In genomic region chr7:114703677-114704076, GRCh38 we compare ENCODE assay signal across 26 cellular contexts.
A peak's percentile ranks its signal among the peaks of the same experiment; 100 is the strongest.
DNase-seq lines count a peak whose midpoint lies in the region; ATAC-seq, FAIRE-seq and TF ChIP-seq lines count a peak whose summit lies in the region.
"Had no signal": no experiment of that assay in that cellular context is flagged by ENCODE, and none has a peak within 500 bp of the region (broad histone marks: within the 10 kb centered on the region; RNA-seq: fewer than 3 reads in every experiment).

No MANE protein-coding gene starts in this region.

- dilution Hi-C loops in endothelial cell of umbilical vein (cut with MboI; ENCODE audit: extremely low pct_ligation_motif_present, low sequenced_read_pairs), result no loop called here

- H3K36me3 Mint-ChIP-seq in activated CD4-positive, alpha-beta T cell treated with anti-CD3 and anti-CD28 coated beads for 36 hours (ENCODE audit: low read depth), result no peaks in the 10 kb centered on the region
- no peaks in the 10 kb centered on the region for H3K36me3 Mint-ChIP-seq in activated naive CD4-positive, alpha-beta T cell treated with anti-CD3 and anti-CD28 coated beads for 36 hours (ENCODE audit: low read depth)

- H3K27ac ChIP-seq in endothelial cell of umbilical vein (ENCODE audit: insufficient read depth, low read depth, low read length), result no peak overlapping the region
- H3K27ac ChIP-seq: gastrocnemius medialis, left lung, SJCRH30, transverse colon, WERI-Rb-1 had no signal

- POLR2A ChIA-PET in activated CD4-positive, alpha-beta T cell treated with anti-CD3 and anti-CD28 coated beads for 36 hours (lab: Charles Lee), result no interaction called here
- POLR2A ChIA-PET in endothelial cell of umbilical vein (lab: Charles Lee), result no interaction called here

- no TSS peak for BruUV-seq in endothelial cell of umbilical vein (replicated peaks; lab: Mats Ljungman, UMichigan)

- H3K9me3 Mint-ChIP-seq in activated CD4-positive, alpha-beta T cell treated with anti-CD3 and anti-CD28 coated beads for 36 hours (ENCODE audit: low read depth), result no peaks in the 10 kb centered on the region
- no peaks in the 10 kb centered on the region for H3K9me3 Mint-ChIP-seq in activated naive CD4-positive, alpha-beta T cell treated with anti-CD3 and anti-CD28 coated beads for 36 hours
- H3K9me3 Mint-ChIP-seq: GM23338; T-helper 1 cell treated with Interleukin-12 subunit alpha and Interleukin-12 subunit beta and Interleukin-4 antibody, amounts not matched to agents 30 μg/mL and 1 μg/mL, for 36 hours had no signal

- no peaks in the 10 kb centered on the region for H3K36me3 ChIP-seq in endothelial cell of umbilical vein (ENCODE audit: control insufficient read depth in 2 of 2, extremely low read depth in 1 of 2, insufficient read depth in 2 of 2, low read length in 2 of 2)
- H3K36me3 ChIP-seq: gastrocnemius medialis, left lung, SJCRH30, transverse colon, WERI-Rb-1 had no signal

- H3K4me3 Mint-ChIP-seq in activated CD4-positive, alpha-beta T cell treated with anti-CD3 and anti-CD28 coated beads for 36 hours, result no peak overlapping the region
- no peak overlapping the region for H3K4me3 Mint-ChIP-seq in activated naive CD4-positive, alpha-beta T cell treated with anti-CD3 and anti-CD28 coated beads for 36 hours
- H3K4me3 Mint-ChIP-seq: activated T-helper 1 cell treated with anti-CD3 and anti-CD28 coated beads, Interleukin-12 subunit alpha, Interleukin-12 subunit beta, Interleukin-2, Interleukin-4 antibody, amounts not matched to agents 30 ng/mL and 10 ng/mL and 1 ng/mL, durations not matched to agents 14 hours and 24 hours and 36 hours; GM23338; T-helper 1 cell treated with Interleukin-12 subunit alpha and Interleukin-12 subunit beta and Interleukin-4 antibody, amounts not matched to agents 30 μg/mL and 1 μg/mL, for 36 hours had no signal

- no peaks in the 10 kb centered on the region for H3K4me1 Mint-ChIP-seq in activated CD4-positive, alpha-beta T cell treated with anti-CD3 and anti-CD28 coated beads for 36 hours
- H3K4me1 Mint-ChIP-seq in activated naive CD4-positive, alpha-beta T cell treated with anti-CD3 and anti-CD28 coated beads for 36 hours (ENCODE audit: low read depth), result peaks cover 4% of the 10 kb centered on the region

- DNase-seq in activated CD4-positive, alpha-beta T cell treated with anti-CD3 and anti-CD28 coated beads for 36 hours, result peak; percentile 22
- no peak for DNase-seq in activated CD4-positive, alpha-beta T cell treated with anti-CD3 and anti-CD28 coated beads for 1 hour
- DNase-seq in RPMI7951 (ENCODE audit: low read depth), result peak; percentile 16
- DNase-seq in endothelial cell of umbilical vein (ENCODE audit: low read depth, low spot score), result peak; percentile 3
- peak; percentile 13 for DNase-seq in non-pigmented ciliary epithelial cell (ENCODE audit: low read depth)
- no peak for DNase-seq in activated naive CD4-positive, alpha-beta T cell treated with anti-CD3 and anti-CD28 coated beads for 36 hours
- DNase-seq: 8988T; C1 segment of cervical spinal cord; effector memory CD4-positive, alpha-beta T cell; gastrocnemius medialis; left lung; mucosa of descending colon; MV-4-11; NCI-H2107; NCI-H526; nucleus accumbens; SJCRH30; stimulated activated naive CD4-positive, alpha-beta T cell; transverse colon; WERI-Rb-1 had no signal

- TF ChIP-seq CTCF in endothelial cell of umbilical vein (IDR thresholded peaks at IDR 0.05; ENCODE audit: extremely low read depth in 1 of 2, insufficient read depth in 1 of 2, low read depth in 1 of 2, low read length in 2 of 2), result no peak

- intact Hi-C loops in activated CD4-positive, alpha-beta T cell treated with anti-CD3 and anti-CD28 coated beads for 36 hours (cut with DNase I, micrococcal nuclease), result no loop called here
- intact Hi-C loops in endothelial cell of umbilical vein (cut with micrococcal nuclease), result no loop called here
- intact Hi-C loops in activated naive CD4-positive, alpha-beta T cell treated with anti-CD3 and anti-CD28 coated beads for 36 hours (cut with micrococcal nuclease), result no loop called here

- CTCF ChIA-PET in activated CD4-positive, alpha-beta T cell treated with anti-CD3 and anti-CD28 coated beads for 36 hours (lab: Charles Lee), result no interaction called here
- CTCF ChIA-PET in endothelial cell of umbilical vein (lab: Charles Lee), result interaction anchor here (0.9 kb wide), 1 partner anchor 14 kb away, joined by 3 read pairs; no protein-coding TSS in a partner anchor
- CTCF ChIA-PET in activated naive CD4-positive, alpha-beta T cell treated with anti-CD3 and anti-CD28 coated beads for 36 hours (lab: Charles Lee), result no interaction called here

- peaks cover 6% of the 10 kb centered on the region for H3K27me3 Mint-ChIP-seq in activated CD4-positive, alpha-beta T cell treated with anti-CD3 and anti-CD28 coated beads for 36 hours
- H3K27me3 Mint-ChIP-seq in activated naive CD4-positive, alpha-beta T cell treated with anti-CD3 and anti-CD28 coated beads for 36 hours (ENCODE audit: low read depth), result peaks cover under 1% of the 10 kb centered on the region

- no peak overlapping the region for H2AFZ ChIP-seq in endothelial cell of umbilical vein (ENCODE audit: low read depth, low read length)
- H2AFZ ChIP-seq: GM23338 had no signal

- no peaks in the 10 kb centered on the region for H3K79me2 ChIP-seq in endothelial cell of umbilical vein (ENCODE audit: control insufficient read depth, insufficient read depth, low read length)

- no peak overlapping the region for H3K9ac ChIP-seq in endothelial cell of umbilical vein (replicated peaks; ENCODE audit: extremely low read depth, insufficient read depth, low read length)

- no peaks in the 10 kb centered on the region for H3K9me1 ChIP-seq in endothelial cell of umbilical vein (replicated peaks; ENCODE audit: control insufficient read depth, extremely low read depth, insufficient read depth, low read length)

- H4K20me1 ChIP-seq in endothelial cell of umbilical vein (replicated peaks; ENCODE audit: control insufficient read depth, extremely low read depth, insufficient read depth, low read length), result peaks cover 2% of the 10 kb centered on the region

- no peak overlapping the region for H3K4me2 ChIP-seq in endothelial cell of umbilical vein (ENCODE audit: insufficient read depth, low read length)
- H3K4me2 ChIP-seq: GM23338 had no signal

- no peaks in the 10 kb centered on the region for H3K9me3 ChIP-seq in endothelial cell of umbilical vein (replicated peaks; ENCODE audit: control insufficient read depth, insufficient read depth, low read length)
- H3K9me3 ChIP-seq: gastrocnemius medialis, mucosa of descending colon, transverse colon had no signal

- no peak for FAIRE-seq in endothelial cell of umbilical vein (lab: Jason Lieb, UNC)
- FAIRE-seq: D721Med had no signal

- H3K27me3 ChIP-seq in endothelial cell of umbilical vein (ENCODE audit: control insufficient read depth in 2 of 2, insufficient read depth in 2 of 2, low read length in 2 of 2), result no peaks in the 10 kb centered on the region
- H3K27me3 ChIP-seq: gastrocnemius medialis, left lung, SJCRH30, transverse colon had no signal

- no peak overlapping the region for H3K27ac Mint-ChIP-seq in activated CD4-positive, alpha-beta T cell treated with anti-CD3 and anti-CD28 coated beads for 36 hours
- H3K27ac Mint-ChIP-seq in activated naive CD4-positive, alpha-beta T cell treated with anti-CD3 and anti-CD28 coated beads for 36 hours, result no peak overlapping the region
- H3K27ac Mint-ChIP-seq: activated T-helper 1 cell treated with anti-CD3 and anti-CD28 coated beads, Interleukin-12 subunit alpha, Interleukin-12 subunit beta, Interleukin-2, Interleukin-4 antibody, amounts not matched to agents 30 ng/mL and 10 ng/mL and 1 ng/mL, durations not matched to agents 14 hours and 24 hours and 36 hours; GM23338; T-helper 1 cell treated with Interleukin-12 subunit alpha and Interleukin-12 subunit beta and Interleukin-4 antibody, amounts not matched to agents 30 μg/mL and 1 μg/mL, for 36 hours had no signal

- TF ChIP-seq POLR2A in endothelial cell of umbilical vein (IDR thresholded peaks at IDR 0.05; ENCODE audit: low read depth, low read length), result no peak

- ATAC-seq in activated CD4-positive, alpha-beta T cell treated with anti-CD3 and anti-CD28 coated beads for 36 hours, result no peak
- ATAC-seq in HG03378 (IDR thresholded peaks at IDR 0.05; ENCODE audit: unreplicated experiment) (no peak), GM19397 (IDR thresholded peaks at IDR 0.05; ENCODE audit: unreplicated experiment) (no peak)
- ATAC-seq: gastrocnemius medialis, GM23338, left lung, mucosa of descending colon had no signal

- H3K4me3 ChIP-seq in endothelial cell of umbilical vein (replicated peaks in 1 of 3; ENCODE audit: insufficient read depth in 1 of 3, low read depth in 1 of 3, low read length in 3 of 3), result no peak overlapping the region
- H3K4me3 ChIP-seq: gastrocnemius medialis, GM23338, left lung, mucosa of descending colon, SJCRH30, transverse colon had no signal

- H3K4me1 ChIP-seq in endothelial cell of umbilical vein (ENCODE audit: control insufficient read depth, extremely low read depth, insufficient read depth, low read length), result no peaks in the 10 kb centered on the region
- H3K4me1 ChIP-seq: gastrocnemius medialis, left lung, SJCRH30, transverse colon had no signal

TF ChIP-seq in endothelial cell of umbilical vein, 7 proteins besides CTCF, POLR2A, EP300 and RAD21:
- no peak for TF ChIP-seq MYC (IDR thresholded peaks at IDR 0.05; ENCODE audit: low read depth, low read length)
- TF ChIP-seq FOS (IDR thresholded peaks at IDR 0.05; ENCODE audit: borderline replicate concordance, insufficient read depth, low read length), result no peak
- TF ChIP-seq MAX (IDR thresholded peaks at IDR 0.05; ENCODE audit: insufficient read depth, insufficient read length), result no peak
- no peak for TF ChIP-seq EZH2 (IDR thresholded peaks at IDR 0.05; ENCODE audit: borderline replicate concordance, low read depth, low read length, severe bottlenecking)
- no peak for TF ChIP-seq JUN (IDR thresholded peaks at IDR 0.05; ENCODE audit: borderline replicate concordance, insufficient read depth, insufficient read length, low read depth)
- no peak for TF ChIP-seq POLR2AphosphoS5 (IDR thresholded peaks at IDR 0.05; ENCODE audit: insufficient read depth, low read depth, low read length)
- TF ChIP-seq GATA2 (IDR thresholded peaks at IDR 0.05; ENCODE audit: insufficient read depth, insufficient read length, low read depth, low read length), result no peak

Comparison
In these comparisons a context has a peak if more than half of its experiments do, and no peak if none do; other contexts are left out.
1. DNase-seq: peak in activated CD4-positive, alpha-beta T cell treated with anti-CD3 and anti-CD28 coated beads for 36 hours (single experiment), RPMI7951 (single experiment), endothelial cell of umbilical vein (single experiment) and non-pigmented ciliary epithelial cell (single experiment); none in activated CD4-positive, alpha-beta T cell treated with anti-CD3 and anti-CD28 coated beads for 1 hour (single experiment) and activated naive CD4-positive, alpha-beta T cell treated with anti-CD3 and anti-CD28 coated beads for 36 hours (single experiment).